ENCODE assay signal across 17 cellular contexts in the genomic region with DNA sequence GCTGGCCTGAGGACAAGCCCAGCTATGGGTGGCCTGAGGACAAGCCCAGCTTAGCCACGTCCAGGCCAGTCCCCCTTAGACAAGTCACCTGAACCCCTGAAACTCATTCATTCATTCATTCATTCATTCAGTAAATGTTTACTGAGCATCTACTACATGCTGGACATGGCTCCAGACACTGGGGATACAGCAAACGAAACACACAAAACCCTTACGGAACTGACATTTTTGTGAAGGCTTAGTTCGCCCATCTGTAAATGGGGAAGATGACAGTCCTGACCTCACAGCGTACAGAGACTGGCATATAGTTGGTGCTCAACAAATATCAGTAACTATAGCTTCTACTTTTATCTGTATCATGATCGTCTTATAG. TPM values are rescaled to one million over a fixed set of nuclear protein-coding genes. Genes with fewer than 3 reads are reported as not detected.
A peak's percentile ranks its signal among the peaks of the same experiment; 100 is the strongest.
DNase-seq lines count a peak whose midpoint lies in the region; ATAC-seq and TF ChIP-seq lines count a peak whose summit lies in the region.
"Had no signal": no experiment of that assay in that cellular context is flagged by ENCODE, and none has a peak within 500 bp of the region (broad histone marks: within the 10 kb centered on the region; RNA-seq: fewer than 3 reads in every experiment).

No MANE protein-coding gene starts in this region.

- TF ChIP-seq CTCF in HEK293 (tag by site-specific recombination; IDR thresholded peaks at IDR 0.05) (no peak), RWPE1 (conservative IDR thresholded peaks at IDR 0.05; ENCODE audit: low read depth) (no peak), osteoblast (IDR thresholded peaks at IDR 0.05; ENCODE audit: extremely low read depth, low read depth, low read length) (no peak)

- no peak overlapping the region for H3K27ac ChIP-seq in HEK293 (ENCODE audit: extremely low read depth, low read depth, low read length)
- H3K27ac ChIP-seq in RWPE1: peak overlapping the region; percentile 72; the same call in 1 of the 2 replicates
- H3K27ac ChIP-seq in osteoblast (ENCODE audit: low read depth, low read length): no peak overlapping the region
- H3K27ac ChIP-seq: BLaER1 treated with 17β-estradiol and CSF1 and Interleukin-3, amounts not matched to agents 10 nM and 100 nM had no signal

- H3K4me1 ChIP-seq in HEK293 (ENCODE audit: control insufficient read depth, insufficient read depth, low read length): no peaks in the 10 kb centered on the region
- no peaks in the 10 kb centered on the region for H3K4me1 ChIP-seq in osteoblast (ENCODE audit: insufficient read depth, low read length)

- POLR2A ChIA-PET in HEK293 (lab: Yijun Ruan, JAX): no interaction called here
- POLR2A ChIA-PET in RWPE1 (lab: Yijun Ruan, JAX; ENCODE audit: low non-redundant PET): no interaction called here

- ATAC-seq in GM18520 (IDR thresholded peaks at IDR 0.05; ENCODE audit: unreplicated experiment) (no peak), SK-N-SH treated with all-trans-retinoic acid at 6 μM for 48 hours (no peak)
- ATAC-seq: CD8-positive, alpha-beta T cell; GM12878 had no signal

- H3K36me3 ChIP-seq in HEK293 (ENCODE audit: control insufficient read depth in 2 of 2, insufficient read depth in 1 of 2, low read length in 2 of 2) (no peaks in the 10 kb centered on the region), osteoblast (ENCODE audit: insufficient read depth, low read length) (no peaks in the 10 kb centered on the region)
- H3K36me3 ChIP-seq: BLaER1 treated with 17β-estradiol and CSF1 and Interleukin-3, amounts not matched to agents 10 nM and 100 nM had no signal

- no peak overlapping the region for H3K4me2 ChIP-seq in osteoblast (ENCODE audit: insufficient read depth, low read length)

- H3K9me3 ChIP-seq in HEK293 (ENCODE audit: control insufficient read depth, insufficient read depth, low read depth, low read length): no peaks in the 10 kb centered on the region
- no peaks in the 10 kb centered on the region for H3K9me3 ChIP-seq in osteoblast (ENCODE audit: low read depth, low read length)
- H3K9me3 ChIP-seq: BLaER1 treated with 17β-estradiol and CSF1 and Interleukin-3, amounts not matched to agents 10 nM and 100 nM had no signal

- H3K79me2 ChIP-seq in osteoblast (ENCODE audit: insufficient read depth, low read length): no peaks in the 10 kb centered on the region

- H3K4me3 ChIP-seq in HEK293 (ENCODE audit: low read depth, low read length) (no peak overlapping the region), osteoblast (ENCODE audit: insufficient read depth, low read length) (no peak overlapping the region)
- H3K4me3 ChIP-seq: BLaER1 treated with 17β-estradiol and CSF1 and Interleukin-3, amounts not matched to agents 10 nM and 100 nM; GM12878 had no signal

- CTCF ChIA-PET in HEK293 (lab: Yijun Ruan, JAX): no interaction called here
- CTCF ChIA-PET in RWPE1 (lab: Yijun Ruan, JAX): interaction anchor here (0.5 kb wide), 1 partner anchor 85 kb away, joined by 3 read pairs; no protein-coding TSS in a partner anchor

- no peak overlapping the region for H2AFZ ChIP-seq in osteoblast (ENCODE audit: low read length)

- no peaks in the 10 kb centered on the region for H4K20me1 ChIP-seq in osteoblast (ENCODE audit: insufficient read depth, low read length)

- no peak for DNase-seq in RWPE1 (ENCODE audit: low spot score)
- DNase-seq in osteoblast (ENCODE audit: insufficient read length, low spot score, missing footprints): peak; percentile 68
- no peak for DNase-seq in NCI-H69 (lab: John Stamatoyannopoulos, UW)
- DNase-seq: CD8-positive, alpha-beta T cell; COR-L47; DMS 273 treated with DMSO at 0.1 percent for 48 hours; DMS53; DND-41; EL; H9 had no signal

- H3K27me3 ChIP-seq in osteoblast (ENCODE audit: insufficient read depth, low read length): peaks cover 22% of the 10 kb centered on the region
- H3K27me3 ChIP-seq: BLaER1 treated with 17β-estradiol and CSF1 and Interleukin-3, amounts not matched to agents 10 nM and 100 nM had no signal

TF ChIP-seq in HEK293, 187 proteins besides CTCF, POLR2A, EP300 and RAD21:
- TF ChIP-seq ZNF664 (tag by site-specific recombination; IDR thresholded peaks at IDR 0.05) (peak; percentile 70), ZNF558 (tag by site-specific recombination; IDR thresholded peaks at IDR 0.05) (no peak), SP2 (tag by site-specific recombination; IDR thresholded peaks at IDR 0.05) (no peak)

TF ChIP-seq in SK-N-SH treated with all-trans-retinoic acid at 6 μM for 48 hours, 23 proteins besides CTCF, POLR2A, EP300 and RAD21 (continues in another document):
- TF ChIP-seq TOX (CRISPR knock-in tag; IDR thresholded peaks at IDR 0.05; ENCODE audit: borderline replicate concordance): no peak
- TF ChIP-seq ZFP30 (CRISPR knock-in tag; IDR thresholded peaks at IDR 0.05): no peak
- TF ChIP-seq ZC3H10 (CRISPR knock-in tag; IDR thresholded peaks at IDR 0.05): no peak
- TF ChIP-seq, protein P1, sequence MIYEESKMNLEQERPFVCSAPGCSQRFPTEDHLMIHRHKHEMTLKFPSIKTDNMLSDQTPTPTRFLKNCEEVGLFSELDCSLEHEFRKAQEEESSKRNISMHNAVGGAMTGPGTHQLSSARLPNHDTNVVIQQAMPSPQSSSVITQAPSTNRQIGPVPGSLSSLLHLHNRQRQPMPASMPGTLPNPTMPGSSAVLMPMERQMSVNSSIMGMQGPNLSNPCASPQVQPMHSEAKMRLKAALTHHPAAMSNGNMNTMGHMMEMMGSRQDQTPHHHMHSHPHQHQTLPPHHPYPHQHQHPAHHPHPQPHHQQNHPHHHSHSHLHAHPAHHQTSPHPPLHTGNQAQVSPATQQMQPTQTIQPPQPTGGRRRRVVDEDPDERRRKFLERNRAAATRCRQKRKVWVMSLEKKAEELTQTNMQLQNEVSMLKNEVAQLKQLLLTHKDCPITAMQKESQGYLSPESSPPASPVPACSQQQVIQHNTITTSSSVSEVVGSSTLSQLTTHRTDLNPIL (CRISPR knock-in tag; IDR thresholded peaks at IDR 0.05; ENCODE audit: low read depth): no peak
- TF ChIP-seq ZNF70 (CRISPR knock-in tag; IDR thresholded peaks at IDR 0.05): no peak
- no peak for TF ChIP-seq ARNTL (CRISPR knock-in tag; IDR thresholded peaks at IDR 0.05; ENCODE audit: borderline replicate concordance, low read depth)
- no peak for TF ChIP-seq GLIS3 (CRISPR knock-in tag; IDR thresholded peaks at IDR 0.05)
- TF ChIP-seq ZNF565 (CRISPR knock-in tag; conservative IDR thresholded peaks at IDR 0.05; ENCODE audit: low read depth): no peak
- TF ChIP-seq CSDC2 (CRISPR knock-in tag; IDR thresholded peaks at IDR 0.05): no peak
- no peak for TF ChIP-seq PPARA (CRISPR knock-in tag; IDR thresholded peaks at IDR 0.05; ENCODE audit: borderline replicate concordance)
- no peak for TF ChIP-seq ZNF8 (CRISPR knock-in tag; IDR thresholded peaks at IDR 0.05)
- no peak for TF ChIP-seq BACH2 (CRISPR knock-in tag; IDR thresholded peaks at IDR 0.05; ENCODE audit: borderline replicate concordance)
- no peak for TF ChIP-seq OSR1 (CRISPR knock-in tag; IDR thresholded peaks at IDR 0.05)
- TF ChIP-seq, protein P2, sequence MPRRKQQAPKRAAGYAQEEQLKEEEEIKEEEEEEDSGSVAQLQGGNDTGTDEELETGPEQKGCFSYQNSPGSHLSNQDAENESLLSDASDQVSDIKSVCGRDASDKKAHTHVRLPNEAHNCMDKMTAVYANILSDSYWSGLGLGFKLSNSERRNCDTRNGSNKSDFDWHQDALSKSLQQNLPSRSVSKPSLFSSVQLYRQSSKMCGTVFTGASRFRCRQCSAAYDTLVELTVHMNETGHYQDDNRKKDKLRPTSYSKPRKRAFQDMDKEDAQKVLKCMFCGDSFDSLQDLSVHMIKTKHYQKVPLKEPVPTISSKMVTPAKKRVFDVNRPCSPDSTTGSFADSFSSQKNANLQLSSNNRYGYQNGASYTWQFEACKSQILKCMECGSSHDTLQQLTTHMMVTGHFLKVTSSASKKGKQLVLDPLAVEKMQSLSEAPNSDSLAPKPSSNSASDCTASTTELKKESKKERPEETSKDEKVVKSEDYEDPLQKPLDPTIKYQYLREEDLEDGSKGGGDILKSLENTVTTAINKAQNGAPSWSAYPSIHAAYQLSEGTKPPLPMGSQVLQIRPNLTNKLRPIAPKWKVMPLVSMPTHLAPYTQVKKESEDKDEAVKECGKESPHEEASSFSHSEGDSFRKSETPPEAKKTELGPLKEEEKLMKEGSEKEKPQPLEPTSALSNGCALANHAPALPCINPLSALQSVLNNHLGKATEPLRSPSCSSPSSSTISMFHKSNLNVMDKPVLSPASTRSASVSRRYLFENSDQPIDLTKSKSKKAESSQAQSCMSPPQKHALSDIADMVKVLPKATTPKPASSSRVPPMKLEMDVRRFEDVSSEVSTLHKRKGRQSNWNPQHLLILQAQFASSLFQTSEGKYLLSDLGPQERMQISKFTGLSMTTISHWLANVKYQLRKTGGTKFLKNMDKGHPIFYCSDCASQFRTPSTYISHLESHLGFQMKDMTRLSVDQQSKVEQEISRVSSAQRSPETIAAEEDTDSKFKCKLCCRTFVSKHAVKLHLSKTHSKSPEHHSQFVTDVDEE (CRISPR knock-in tag; IDR thresholded peaks at IDR 0.05): no peak
- TF ChIP-seq ISL1 (CRISPR knock-in tag; IDR thresholded peaks at IDR 0.05): no peak
- TF ChIP-seq, protein P3, sequence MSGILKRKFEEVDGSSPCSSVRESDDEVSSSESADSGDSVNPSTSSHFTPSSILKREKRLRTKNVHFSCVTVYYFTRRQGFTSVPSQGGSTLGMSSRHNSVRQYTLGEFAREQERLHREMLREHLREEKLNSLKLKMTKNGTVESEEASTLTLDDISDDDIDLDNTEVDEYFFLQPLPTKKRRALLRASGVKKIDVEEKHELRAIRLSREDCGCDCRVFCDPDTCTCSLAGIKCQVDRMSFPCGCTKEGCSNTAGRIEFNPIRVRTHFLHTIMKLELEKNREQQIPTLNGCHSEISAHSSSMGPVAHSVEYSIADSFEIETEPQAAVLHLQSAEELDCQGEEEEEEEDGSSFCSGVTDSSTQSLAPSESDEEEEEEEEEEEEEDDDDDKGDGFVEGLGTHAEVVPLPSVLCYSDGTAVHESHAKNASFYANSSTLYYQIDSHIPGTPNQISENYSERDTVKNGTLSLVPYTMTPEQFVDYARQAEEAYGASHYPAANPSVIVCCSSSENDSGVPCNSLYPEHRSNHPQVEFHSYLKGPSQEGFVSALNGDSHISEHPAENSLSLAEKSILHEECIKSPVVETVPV (CRISPR knock-in tag; IDR thresholded peaks at IDR 0.05): no peak
- no peak for TF ChIP-seq ZFP3 (CRISPR knock-in tag; IDR thresholded peaks at IDR 0.05)
- no peak for TF ChIP-seq ESRRG (CRISPR knock-in tag; IDR thresholded peaks at IDR 0.05)

RNA-seq across cellular contexts. Expression of a gene that starts 37.5 kb away (rescaled TPM):
- total RNA-seq in osteoblast: 24.2 and 27.1 TPM in 2 replicates
- total RNA-seq: B cell; CD8-positive, alpha-beta T cell had no signal

RNA-seq across cellular contexts. Expression of a gene that starts 52.2 kb away (rescaled TPM):
- total RNA-seq in osteoblast: 34.5 and 38.4 TPM in 2 replicates

RNA-seq across cellular contexts. Expression of a gene that starts 52.4 kb away (rescaled TPM):
- total RNA-seq in osteoblast: 48.0 and 48.1 TPM in 2 replicates

RNA-seq across cellular contexts. Expression of a gene that starts 58.7 kb away (rescaled TPM):
- total RNA-seq in osteoblast: under 0.01 and 0.29 TPM in 2 replicates
- total RNA-seq: A172; B cell; CD8-positive, alpha-beta T cell; GM12878 had no signal
